ENCODE assay signal across 41 cellular contexts in the genomic region with DNA sequence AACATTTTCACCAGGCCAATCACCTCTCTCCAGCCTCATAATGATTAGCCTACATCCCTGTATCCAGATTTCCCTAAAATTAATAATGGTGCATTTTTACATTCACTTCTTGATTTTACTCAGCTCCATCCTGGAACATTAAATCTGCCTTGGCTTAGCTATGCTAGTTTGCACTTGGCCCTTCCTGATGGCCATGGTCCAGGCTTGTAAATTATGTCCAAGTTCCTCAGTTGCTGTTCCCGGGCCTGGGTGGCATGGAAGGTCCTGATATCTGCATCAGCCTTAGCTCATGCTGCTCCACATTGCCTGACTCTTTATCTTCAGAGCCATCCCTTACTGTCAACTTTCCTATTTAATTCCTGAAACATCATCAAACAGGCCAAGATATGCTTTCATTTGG. TPM values are rescaled to one million over a fixed set of nuclear protein-coding genes. Genes with fewer than 3 reads are reported as not detected.
"Had no signal": no experiment of that assay in that cellular context is flagged by ENCODE, and none has a peak within 500 bp of the region (broad histone marks: within the 10 kb centered on the region; RNA-seq: fewer than 3 reads in every experiment).

No MANE protein-coding gene starts in this region.

- H3K36me3 Mint-ChIP-seq: activated CD8-positive, alpha-beta memory T cell treated with anti-CD3 and anti-CD28 coated beads, Interleukin-2, amount 10 ng/mL, durations not matched to agents 7 days and 5 days; activated naive CD4-positive, alpha-beta T cell treated with anti-CD3 and anti-CD28 coated beads, Interleukin-2, amount 10 ng/mL, durations not matched to agents 7 days and 5 days; activated naive CD4-positive, alpha-beta T cell treated with anti-CD3 and anti-CD28 coated beads, Interleukin-2, amount 50 U/mL, for 24 hours; activated naive CD8-positive, alpha-beta T cell; activated naive CD8-positive, alpha-beta T cell treated with anti-CD3 and anti-CD28 coated beads, Interleukin-2, amount 10 ng/mL, durations not matched to agents 7 days and 5 days; brain had no signal

- FAIRE-seq: bronchial epithelial cell, TTC549 had no signal

- H3K9me3 ChIP-seq: ascending aorta had no signal

- H3K4me3 Mint-ChIP-seq: activated B cell treated with CpG ODN at 0.5 μM for 24 hours; activated CD4-positive, alpha-beta memory T cell treated with anti-CD3 and anti-CD28 coated beads, Interleukin-2, amount 10 ng/mL, durations not matched to agents 7 days and 5 days; activated CD4-positive, alpha-beta T cell treated with anti-CD3 and anti-CD28 coated beads for 36 hours; activated CD4-positive, alpha-beta T cell treated with anti-CD3 and anti-CD28 coated beads, Interleukin-2, amount 10 ng/mL, durations not matched to agents 7 days and 5 days; activated CD8-positive, alpha-beta memory T cell treated with anti-CD3 and anti-CD28 coated beads, Interleukin-2, amount 10 ng/mL, durations not matched to agents 7 days and 5 days; activated CD8-positive, alpha-beta T cell treated with anti-CD3 and anti-CD28 coated beads, Interleukin-2, amount 10 ng/mL, durations not matched to agents 7 days and 5 days; activated naive CD4-positive, alpha-beta T cell treated with anti-CD3 and anti-CD28 coated beads, Interleukin-2, amount 10 ng/mL, durations not matched to agents 7 days and 5 days; activated naive CD4-positive, alpha-beta T cell treated with anti-CD3 and anti-CD28 coated beads, Interleukin-2, amount 50 U/mL, for 24 hours; activated naive CD8-positive, alpha-beta T cell; activated naive CD8-positive, alpha-beta T cell treated with anti-CD3 and anti-CD28 coated beads, Interleukin-2, amount 10 ng/mL, durations not matched to agents 7 days and 5 days; activated naive CD8-positive, alpha-beta T cell treated with anti-CD3 and anti-CD28 coated beads, Interleukin-2, amount 50 U/mL, for 24 hours; activated T-cell treated with anti-CD3 and anti-CD28 coated beads, Interleukin-2, amount 50 U/mL, for 24 hours; activated T-helper 1 cell treated with anti-CD3 and anti-CD28 coated beads, Interleukin-12 subunit alpha, Interleukin-12 subunit beta, Interleukin-2, Interleukin-4 antibody, amounts not matched to agents 30 ng/mL and 10 ng/mL and 1 ng/mL, durations not matched to agents 14 hours and 24 hours and 36 hours; brain; central memory CD8-positive, alpha-beta T cell; T-helper 1 cell treated with Interleukin-12 subunit alpha and Interleukin-12 subunit beta and Interleukin-4 antibody, amounts not matched to agents 30 μg/mL and 1 μg/mL, for 36 hours; T-helper 2 cell treated with Interferon-gamma antibody and Interleukin-4, amounts not matched to agents 5 μg/mL and 100 μg/mL, for 36 hours had no signal

- H3K36me3 ChIP-seq: ascending aorta, cardiac muscle cell had no signal

- H3K27ac ChIP-seq: ascending aorta, cardiac muscle cell, VCaP had no signal

- H3K4me3 ChIP-seq: ascending aorta, cardiac muscle cell had no signal

- H3K9me3 Mint-ChIP-seq: activated B cell treated with CpG ODN at 0.5 μM for 24 hours; activated CD4-positive, alpha-beta memory T cell treated with anti-CD3 and anti-CD28 coated beads, Interleukin-2, amount 10 ng/mL, durations not matched to agents 7 days and 5 days; activated CD4-positive, alpha-beta T cell treated with anti-CD3 and anti-CD28 coated beads, Interleukin-2, amount 10 ng/mL, durations not matched to agents 7 days and 5 days; activated naive CD4-positive, alpha-beta T cell treated with anti-CD3 and anti-CD28 coated beads, Interleukin-2, amount 10 ng/mL, durations not matched to agents 7 days and 5 days; activated naive CD4-positive, alpha-beta T cell treated with anti-CD3 and anti-CD28 coated beads, Interleukin-2, amount 50 U/mL, for 24 hours; activated naive CD8-positive, alpha-beta T cell treated with anti-CD3 and anti-CD28 coated beads, Interleukin-2, amount 10 ng/mL, durations not matched to agents 7 days and 5 days; activated naive CD8-positive, alpha-beta T cell treated with anti-CD3 and anti-CD28 coated beads, Interleukin-2, amount 50 U/mL, for 24 hours; activated T-cell treated with anti-CD3 and anti-CD28 coated beads, Interleukin-2, amount 50 U/mL, for 24 hours; activated T-helper 1 cell treated with anti-CD3 and anti-CD28 coated beads, Interleukin-12 subunit alpha, Interleukin-12 subunit beta, Interleukin-2, Interleukin-4 antibody, amounts not matched to agents 30 ng/mL and 10 ng/mL and 1 ng/mL, durations not matched to agents 14 hours and 24 hours and 36 hours; activated T-helper 2 cell treated with anti-CD3 and anti-CD28 coated beads, Interferon-gamma antibody, Interleukin-2, Interleukin-4, amounts not matched to agents 10 μg/mL and 5 μg/mL and 100 μg/mL, durations not matched to agents 14 hours and 24 hours and 36 hours; brain; central memory CD8-positive, alpha-beta T cell; T-helper 1 cell treated with Interleukin-12 subunit alpha and Interleukin-12 subunit beta and Interleukin-4 antibody, amounts not matched to agents 30 μg/mL and 1 μg/mL, for 36 hours; T-helper 2 cell treated with Interferon-gamma antibody and Interleukin-4, amounts not matched to agents 5 μg/mL and 100 μg/mL, for 36 hours had no signal

- ATAC-seq: activated CD4-positive, alpha-beta T cell treated with anti-CD3 and anti-CD28 coated beads for 36 hours; activated CD8-positive, alpha-beta memory T cell treated with anti-CD3 and anti-CD28 coated beads, Interleukin-2, amount 10 ng/mL, durations not matched to agents 7 days and 5 days; activated CD8-positive, alpha-beta T cell treated with anti-CD3 and anti-CD28 coated beads, Interleukin-2, amount 10 ng/mL, durations not matched to agents 7 days and 5 days; activated naive CD8-positive, alpha-beta T cell treated with anti-CD3 and anti-CD28 coated beads, Interleukin-2, amount 50 U/mL, for 24 hours had no signal

- H3K27ac Mint-ChIP-seq: activated B cell treated with CpG ODN at 0.5 μM for 24 hours; activated CD4-positive, alpha-beta memory T cell treated with anti-CD3 and anti-CD28 coated beads, Interleukin-2, amount 10 ng/mL, durations not matched to agents 7 days and 5 days; activated CD4-positive, alpha-beta T cell treated with anti-CD3 and anti-CD28 coated beads for 36 hours; activated CD4-positive, alpha-beta T cell treated with anti-CD3 and anti-CD28 coated beads, Interleukin-2, amount 10 ng/mL, durations not matched to agents 7 days and 5 days; activated CD8-positive, alpha-beta memory T cell treated with anti-CD3 and anti-CD28 coated beads, Interleukin-2, amount 10 ng/mL, durations not matched to agents 7 days and 5 days; activated CD8-positive, alpha-beta T cell treated with anti-CD3 and anti-CD28 coated beads, Interleukin-2, amount 10 ng/mL, durations not matched to agents 7 days and 5 days; activated naive CD4-positive, alpha-beta T cell treated with anti-CD3 and anti-CD28 coated beads, Interleukin-2, amount 10 ng/mL, durations not matched to agents 7 days and 5 days; activated naive CD4-positive, alpha-beta T cell treated with anti-CD3 and anti-CD28 coated beads, Interleukin-2, amount 50 U/mL, for 24 hours; activated naive CD8-positive, alpha-beta T cell; activated naive CD8-positive, alpha-beta T cell treated with anti-CD3 and anti-CD28 coated beads, Interleukin-2, amount 10 ng/mL, durations not matched to agents 7 days and 5 days; activated naive CD8-positive, alpha-beta T cell treated with anti-CD3 and anti-CD28 coated beads, Interleukin-2, amount 50 U/mL, for 24 hours; activated T-cell treated with anti-CD3 and anti-CD28 coated beads, Interleukin-2, amount 50 U/mL, for 24 hours; activated T-helper 1 cell treated with anti-CD3 and anti-CD28 coated beads, Interleukin-12 subunit alpha, Interleukin-12 subunit beta, Interleukin-2, Interleukin-4 antibody, amounts not matched to agents 30 ng/mL and 10 ng/mL and 1 ng/mL, durations not matched to agents 14 hours and 24 hours and 36 hours; activated T-helper 2 cell treated with anti-CD3 and anti-CD28 coated beads, Interferon-gamma antibody, Interleukin-2, Interleukin-4, amounts not matched to agents 10 μg/mL and 5 μg/mL and 100 μg/mL, durations not matched to agents 14 hours and 24 hours and 36 hours; brain; T-helper 1 cell treated with Interleukin-12 subunit alpha and Interleukin-12 subunit beta and Interleukin-4 antibody, amounts not matched to agents 30 μg/mL and 1 μg/mL, for 36 hours; T-helper 2 cell treated with Interferon-gamma antibody and Interleukin-4, amounts not matched to agents 5 μg/mL and 100 μg/mL, for 36 hours had no signal

- H3K4me1 Mint-ChIP-seq: activated B cell treated with CpG ODN at 0.5 μM for 24 hours; activated CD4-positive, alpha-beta memory T cell treated with anti-CD3 and anti-CD28 coated beads, Interleukin-2, amount 10 ng/mL, durations not matched to agents 7 days and 5 days; activated CD4-positive, alpha-beta T cell treated with anti-CD3 and anti-CD28 coated beads for 36 hours; activated CD4-positive, alpha-beta T cell treated with anti-CD3 and anti-CD28 coated beads, Interleukin-2, amount 10 ng/mL, durations not matched to agents 7 days and 5 days; activated CD8-positive, alpha-beta memory T cell treated with anti-CD3 and anti-CD28 coated beads, Interleukin-2, amount 10 ng/mL, durations not matched to agents 7 days and 5 days; activated naive CD4-positive, alpha-beta T cell treated with anti-CD3 and anti-CD28 coated beads, Interleukin-2, amount 10 ng/mL, durations not matched to agents 7 days and 5 days; activated naive CD4-positive, alpha-beta T cell treated with anti-CD3 and anti-CD28 coated beads, Interleukin-2, amount 50 U/mL, for 24 hours; activated naive CD8-positive, alpha-beta T cell treated with anti-CD3 and anti-CD28 coated beads, Interleukin-2, amount 10 ng/mL, durations not matched to agents 7 days and 5 days; brain; central memory CD8-positive, alpha-beta T cell had no signal

- DNase-seq: activated B cell treated with CpG ODN at 0.5 μM for 24 hours; activated CD4-positive, alpha-beta memory T cell treated with anti-CD3 and anti-CD28 coated beads, Interleukin-2, amount 10 ng/mL, durations not matched to agents 7 days and 5 days; activated CD4-positive, alpha-beta T cell treated with anti-CD3 and anti-CD28 coated beads for 1 hour; activated CD4-positive, alpha-beta T cell treated with anti-CD3 and anti-CD28 coated beads for 36 hours; activated CD4-positive, alpha-beta T cell treated with anti-CD3 and anti-CD28 coated beads for 48 hours; activated CD4-positive, alpha-beta T cell treated with anti-CD3 and anti-CD28 coated beads, Interleukin-2, amount 10 ng/mL, durations not matched to agents 7 days and 5 days; activated CD4-positive, alpha-beta T cell treated with anti-CD3 and anti-CD28 coated beads, Interleukin-2, amount 50 U/mL, for 48 hours; activated CD8-positive, alpha-beta memory T cell treated with anti-CD3 and anti-CD28 coated beads for 24 hours; activated CD8-positive, alpha-beta memory T cell treated with anti-CD3 and anti-CD28 coated beads, Interleukin-2, amount 10 ng/mL, durations not matched to agents 7 days and 5 days; activated CD8-positive, alpha-beta memory T cell treated with anti-CD3 and anti-CD28 coated beads, Interleukin-2, amount 50 U/mL, for 48 hours; activated CD8-positive, alpha-beta T cell treated with anti-CD3 and anti-CD28 coated beads, Interleukin-2, amount 10 ng/mL, durations not matched to agents 7 days and 5 days; activated effector memory CD4-positive, alpha-beta T cell treated with Interleukin-2 at 50 U/mL for 16 hours; activated gamma-delta T cell; activated naive CD4-positive, alpha-beta T cell treated with anti-CD3 and anti-CD28 coated beads, Interleukin-2, amount 10 ng/mL, durations not matched to agents 7 days and 5 days; activated naive CD4-positive, alpha-beta T cell treated with Interleukin-2 at 50 U/mL for 16 hours; activated naive CD8-positive, alpha-beta T cell treated with anti-CD3 and anti-CD28 coated beads, Interleukin-2, amount 10 ng/mL, durations not matched to agents 7 days and 5 days; activated naive CD8-positive, alpha-beta T cell treated with anti-CD3 and anti-CD28 coated beads, Interleukin-2, amount 50 U/mL, for 24 hours; activated T-cell treated with anti-CD3 and anti-CD28 coated beads, Interleukin-2, amount 50 U/mL, for 24 hours; activated T-cell treated with anti-CD3 and anti-CD28 coated beads, Interleukin-2, amount 50 U/mL, for 48 hours; amygdala; anterior cingulate cortex; caudate nucleus; cerebellar nuclear complex; SW 1271; T-helper 1 cell; T-helper 2 cell; T-helper 9 cell had no signal

- H3K27me3 ChIP-seq: ascending aorta had no signal

RNA-seq across cellular contexts. Expression of gene SLC39A2, which starts 20.4 kb away (rescaled TPM):
- total RNA-seq: activated CD4-positive, alpha-beta memory T cell treated with anti-CD3 and anti-CD28 coated beads, Interleukin-2, amount 10 ng/mL, durations not matched to agents 7 days and 5 days; activated CD8-positive, alpha-beta T cell treated with anti-CD3 and anti-CD28 coated beads, Interleukin-2, amount 10 ng/mL, durations not matched to agents 7 days and 5 days; ascending aorta; cardiac muscle cell had no signal
- polyA plus RNA-seq: cardiac muscle cell had no signal

RNA-seq across cellular contexts. Expression of gene RNASE2, which starts 23.4 kb away (rescaled TPM):
- total RNA-seq: activated B cell treated with CpG ODN at 0.5 μM for 24 hours; activated CD4-positive, alpha-beta memory T cell treated with anti-CD3 and anti-CD28 coated beads, Interleukin-2, amount 10 ng/mL, durations not matched to agents 7 days and 5 days; activated CD4-positive, alpha-beta T cell treated with anti-CD3 and anti-CD28 coated beads for 36 hours; activated CD4-positive, alpha-beta T cell treated with anti-CD3 and anti-CD28 coated beads, Interleukin-2, amount 10 ng/mL, durations not matched to agents 7 days and 5 days; activated CD8-positive, alpha-beta memory T cell treated with anti-CD3 and anti-CD28 coated beads, Interleukin-2, amount 10 ng/mL, durations not matched to agents 7 days and 5 days; activated CD8-positive, alpha-beta T cell treated with anti-CD3 and anti-CD28 coated beads, Interleukin-2, amount 10 ng/mL, durations not matched to agents 7 days and 5 days; activated naive CD8-positive, alpha-beta T cell treated with anti-CD3 and anti-CD28 coated beads, Interleukin-2, amount 10 ng/mL, durations not matched to agents 7 days and 5 days; activated T-helper 1 cell treated with anti-CD3 and anti-CD28 coated beads, Interleukin-12 subunit alpha, Interleukin-12 subunit beta, Interleukin-2, Interleukin-4 antibody, amounts not matched to agents 30 ng/mL and 10 ng/mL and 1 ng/mL, durations not matched to agents 14 hours and 24 hours and 36 hours; activated T-helper 2 cell treated with anti-CD3 and anti-CD28 coated beads, Interferon-gamma antibody, Interleukin-2, Interleukin-4, amounts not matched to agents 10 μg/mL and 5 μg/mL and 100 μg/mL, durations not matched to agents 14 hours and 24 hours and 36 hours; ascending aorta; bronchial epithelial cell; cardiac muscle cell had no signal
- polyA plus RNA-seq: cardiac muscle cell had no signal

RNA-seq across cellular contexts. Expression of gene TPPP2, which starts 51.3 kb away (rescaled TPM):
- total RNA-seq: activated B cell treated with CpG ODN at 0.5 μM for 24 hours; activated CD4-positive, alpha-beta memory T cell treated with anti-CD3 and anti-CD28 coated beads, Interleukin-2, amount 10 ng/mL, durations not matched to agents 7 days and 5 days; activated CD4-positive, alpha-beta T cell treated with anti-CD3 and anti-CD28 coated beads for 36 hours; activated CD4-positive, alpha-beta T cell treated with anti-CD3 and anti-CD28 coated beads, Interleukin-2, amount 10 ng/mL, durations not matched to agents 7 days and 5 days; activated CD8-positive, alpha-beta memory T cell treated with anti-CD3 and anti-CD28 coated beads, Interleukin-2, amount 10 ng/mL, durations not matched to agents 7 days and 5 days; activated CD8-positive, alpha-beta T cell treated with anti-CD3 and anti-CD28 coated beads, Interleukin-2, amount 10 ng/mL, durations not matched to agents 7 days and 5 days; activated naive CD8-positive, alpha-beta T cell treated with anti-CD3 and anti-CD28 coated beads, Interleukin-2, amount 10 ng/mL, durations not matched to agents 7 days and 5 days; activated T-helper 1 cell treated with anti-CD3 and anti-CD28 coated beads, Interleukin-12 subunit alpha, Interleukin-12 subunit beta, Interleukin-2, Interleukin-4 antibody, amounts not matched to agents 30 ng/mL and 10 ng/mL and 1 ng/mL, durations not matched to agents 14 hours and 24 hours and 36 hours; activated T-helper 2 cell treated with anti-CD3 and anti-CD28 coated beads, Interferon-gamma antibody, Interleukin-2, Interleukin-4, amounts not matched to agents 10 μg/mL and 5 μg/mL and 100 μg/mL, durations not matched to agents 14 hours and 24 hours and 36 hours; ascending aorta; bronchial epithelial cell had no signal
- polyA plus RNA-seq: adipose tissue had no signal
